ENCODE assay signal across 8 cellular contexts in genomic region chr15:88648357-88649214, GRCh38. TPM values are rescaled to one million over a fixed set of nuclear protein-coding genes. Genes with fewer than 3 reads are reported as not detected.
DNase-seq lines count a peak whose midpoint lies in the region; ATAC-seq, FAIRE-seq and TF ChIP-seq lines count a peak whose summit lies in the region.

No MANE protein-coding gene starts in this region.

- peak overlapping the region; percentile 99 for H3K27ac ChIP-seq in endothelial cell of umbilical vein (ENCODE audit: insufficient read depth, low read depth, low read length)
- no peak overlapping the region for H3K27ac ChIP-seq in neuronal stem cell (replicated peaks; ENCODE audit: low read length)

- H4K91ac ChIP-seq in neuronal stem cell (ENCODE audit: low read depth, low read length, poor library complexity) = no peak overlapping the region

- WGBS in neuronal stem cell (ENCODE audit: extremely low coverage in 2 of 2, insufficient read length in 2 of 2, insufficient replicate concordance in 1 of 2), 2 donors = no CpG with 5 or more reads among the region's 12 CpGs

- peak overlapping the region; percentile 87 for H3K4me3 Mint-ChIP-seq in T-helper 17 cell

- peak overlapping the region; percentile 91 for H3K9ac ChIP-seq in endothelial cell of umbilical vein (replicated peaks; ENCODE audit: extremely low read depth, insufficient read depth, low read length)
- H3K9ac ChIP-seq in neuronal stem cell (ENCODE audit: low read depth, low read length, poor library complexity) = peak overlapping the region; percentile 65

- H2BK5ac ChIP-seq in neuronal stem cell (ENCODE audit: low read length) = no peak overlapping the region

- no peak for TF ChIP-seq POLR2A in endothelial cell of umbilical vein (IDR thresholded peaks at IDR 0.05; ENCODE audit: low read depth, low read length)

- H3K9me1 ChIP-seq in endothelial cell of umbilical vein (replicated peaks; ENCODE audit: control insufficient read depth, extremely low read depth, insufficient read depth, low read length) = no peaks in the 10 kb centered on the region

- H4K8ac ChIP-seq in neuronal stem cell (ENCODE audit: low read depth, low read length) = no peak overlapping the region

- H3K79me1 ChIP-seq in neuronal stem cell (ENCODE audit: low read depth, low read length) = no peaks in the 10 kb centered on the region

- no peaks in the 10 kb centered on the region for H3K27me3 Mint-ChIP-seq in T-helper 17 cell

- H4K20me1 ChIP-seq in endothelial cell of umbilical vein (replicated peaks; ENCODE audit: control insufficient read depth, extremely low read depth, insufficient read depth, low read length) = no peaks in the 10 kb centered on the region

- intact Hi-C loops in endothelial cell of umbilical vein (cut with micrococcal nuclease) = loop anchor here (1.0 to 5.0 kb wide), 6 partner anchors 10 to 440 kb away; partner anchors contain the start of genes ABHD2, AEN, HAPLN3 and MRPL46

- H3K14ac ChIP-seq in neuronal stem cell (ENCODE audit: low read length) = no peak overlapping the region

- peaks cover 13% of the 10 kb centered on the region for H3K36me3 Mint-ChIP-seq in T-helper 17 cell (ENCODE audit: low read depth)

- dilution Hi-C loops in endothelial cell of umbilical vein (cut with MboI; ENCODE audit: extremely low pct_ligation_motif_present, low sequenced_read_pairs) = no loop called here

- H3K79me2 ChIP-seq in endothelial cell of umbilical vein (ENCODE audit: control insufficient read depth, insufficient read depth, low read length) = no peaks in the 10 kb centered on the region

- H3K4me2 ChIP-seq in endothelial cell of umbilical vein (ENCODE audit: insufficient read depth, low read length) (peak overlapping the region; percentile 65), neuronal stem cell (ENCODE audit: insufficient read depth, low read length, poor library complexity, severe bottlenecking) (no peak overlapping the region)

- H3K27me3 ChIP-seq in endothelial cell of umbilical vein (ENCODE audit: control insufficient read depth in 2 of 2, insufficient read depth in 2 of 2, low read length in 2 of 2) (no peaks in the 10 kb centered on the region), neuronal stem cell (ENCODE audit: control insufficient read depth in 3 of 3, insufficient read depth in 3 of 3, low read depth in 1 of 3, low read length in 3 of 3) (no peaks in the 10 kb centered on the region)

- DNase-seq in COLO668 (lab: John Stamatoyannopoulos, UW; ENCODE audit: unreplicated experiment) = peak; percentile 7
- DNase-seq in T-helper 17 cell = no peak
- DNase-seq in endothelial cell of umbilical vein (ENCODE audit: low read depth, low spot score) = no peak
- DNase-seq in neuronal stem cell (ENCODE audit: low spot score) = no peak
- DNase-seq in islet precursor cell = no peak
- DNase-seq in stimulated activated naive CD4-positive, alpha-beta T cell treated with Interleukin-2 at 50 U/mL for 16 hours (lab: John Stamatoyannopoulos, UW) = no peak
- no peak for DNase-seq in NCI-H2081 (lab: John Stamatoyannopoulos, UW)

- no peak overlapping the region for H2BK15ac ChIP-seq in neuronal stem cell (ENCODE audit: low read length)

- no peak overlapping the region for H2BK12ac ChIP-seq in neuronal stem cell (ENCODE audit: low read length)

- H3K9me3 ChIP-seq in T-helper 17 cell (ENCODE audit: control insufficient read depth, low read length, poor library complexity, severe bottlenecking) = no peaks in the 10 kb centered on the region
- H3K9me3 ChIP-seq in endothelial cell of umbilical vein (replicated peaks; ENCODE audit: control insufficient read depth, insufficient read depth, low read length) = no peaks in the 10 kb centered on the region
- no peaks in the 10 kb centered on the region for H3K9me3 ChIP-seq in neuronal stem cell (replicated peaks in 1 of 2; ENCODE audit: control insufficient read depth in 2 of 2, insufficient read depth in 1 of 2, low read depth in 1 of 2, low read length in 2 of 2)

- peaks cover 35% of the 10 kb centered on the region for H3K4me1 ChIP-seq in endothelial cell of umbilical vein (ENCODE audit: control insufficient read depth, extremely low read depth, insufficient read depth, low read length)
- peaks cover 9 to 14% of the 10 kb centered on the region in 2 donors for H3K4me1 ChIP-seq in neuronal stem cell (ENCODE audit: control insufficient read depth in 2 of 2, insufficient read depth in 1 of 2, low read depth in 1 of 2, low read length in 2 of 2)

- CTCF ChIA-PET in endothelial cell of umbilical vein (lab: Charles Lee) = interaction anchor here (1.7 to 1.8 kb wide), 2 partner anchors 10 to 24 kb away, joined by 11 to 12 read pairs; partner anchors contain the start of gene ISG20

- peak overlapping the region; percentile 100 for H3K27ac Mint-ChIP-seq in T-helper 17 cell

- peak; percentile 15 for ATAC-seq in T-helper 17 cell
- ATAC-seq in HG03095 (IDR thresholded peaks at IDR 0.05; ENCODE audit: unreplicated experiment) = no peak

- H3K18ac ChIP-seq in neuronal stem cell (ENCODE audit: low read length) = no peak overlapping the region

- no peak overlapping the region for H2AFZ ChIP-seq in endothelial cell of umbilical vein (ENCODE audit: low read depth, low read length)
- no peak overlapping the region for H2AFZ ChIP-seq in neuronal stem cell (ENCODE audit: low read length)

- H3K36me3 ChIP-seq in endothelial cell of umbilical vein (ENCODE audit: control insufficient read depth in 2 of 2, extremely low read depth in 1 of 2, insufficient read depth in 2 of 2, low read length in 2 of 2) (no peaks in the 10 kb centered on the region), neuronal stem cell (replicated peaks in 1 of 2; ENCODE audit: control insufficient read depth in 2 of 2, insufficient read depth in 2 of 2, low read length in 2 of 2) (no peaks in the 10 kb centered on the region)

- no peak for TF ChIP-seq CTCF in endothelial cell of umbilical vein (IDR thresholded peaks at IDR 0.05; ENCODE audit: extremely low read depth in 1 of 2, insufficient read depth in 1 of 2, low read depth in 1 of 2, low read length in 2 of 2)

- BruUV-seq in endothelial cell of umbilical vein (replicated peaks; lab: Mats Ljungman, UMichigan) = TSS peak; percentile 93

- no peak overlapping the region for H3K4ac ChIP-seq in neuronal stem cell (ENCODE audit: low read length)

- POLR2A ChIA-PET in endothelial cell of umbilical vein (lab: Charles Lee) = interaction anchor here (1.8 kb wide), 1 partner anchor 10 kb away, joined by 7 read pairs; the partner anchor contains the start of gene ISG20

- no peak overlapping the region for H3K23ac ChIP-seq in neuronal stem cell (ENCODE audit: low read depth, low read length, poor library complexity)

- peaks cover 62% of the 10 kb centered on the region for H3K4me1 Mint-ChIP-seq in T-helper 17 cell

- H2BK120ac ChIP-seq in neuronal stem cell (ENCODE audit: low read depth, low read length) = no peak overlapping the region

- H3K4me3 ChIP-seq in endothelial cell of umbilical vein (replicated peaks in 1 of 3; ENCODE audit: insufficient read depth in 1 of 3, low read depth in 1 of 3, low read length in 3 of 3) (peak overlapping the region in 1 of 3 experiments; percentile 27), neuronal stem cell (ENCODE audit: low read length in 2 of 2) (no peak overlapping the region)

- peak overlapping the region; percentile 9 for H2AK5ac ChIP-seq in neuronal stem cell (ENCODE audit: low read depth, low read length)

- no peak for FAIRE-seq in endothelial cell of umbilical vein (lab: Jason Lieb, UNC)

TF ChIP-seq in endothelial cell of umbilical vein, 7 proteins besides CTCF, POLR2A, EP300 and RAD21:
- TF ChIP-seq GATA2 (IDR thresholded peaks at IDR 0.05; ENCODE audit: insufficient read depth, insufficient read length, low read depth, low read length) (peak; percentile 54), MYC (IDR thresholded peaks at IDR 0.05; ENCODE audit: low read depth, low read length) (no peak), MAX (IDR thresholded peaks at IDR 0.05; ENCODE audit: insufficient read depth, insufficient read length) (no peak)
TF ChIP-seq in endothelial cell of umbilical vein: peak in this region for 1.

RNA-seq across cellular contexts. Expression of gene ISG20, which starts 9.8 kb away (rescaled TPM):
- 100 to 1,000 TPM; 124 to 141 TPM for total RNA-seq in T-helper 17 cell
- total RNA-seq in endothelial cell of umbilical vein = 5.4 and 6.4 TPM in 2 replicates
- 7.5 and 9.0 TPM in 2 replicates for polyA plus RNA-seq in endothelial cell of umbilical vein
- 5.5 and 6.0 TPM in 2 replicates for polyA plus RNA-seq in endothelial cell of umbilical vein (2011; cell fraction: cytosol; rRNA removed)
- 5.0 and 5.1 TPM in 2 replicates for polyA plus RNA-seq in endothelial cell of umbilical vein (2011; cell fraction: nucleus; rRNA removed)
- 8.6 and 9.9 TPM in 2 replicates for polyA plus RNA-seq in endothelial cell of umbilical vein (2012)
- 4.7 and 6.4 TPM in 2 replicates for polyA minus RNA-seq in endothelial cell of umbilical vein
- 2.7 TPM for polyA minus RNA-seq in endothelial cell of umbilical vein (2011; cell fraction: cytosol; rRNA and poly(A)+ RNA removed)
- 11.3 and 15.8 TPM in 2 replicates for polyA minus RNA-seq in endothelial cell of umbilical vein (2011; cell fraction: nucleus; rRNA and poly(A)+ RNA removed)
- polyA plus RNA-seq in neuronal stem cell (2013, experiment 1 of 2) = 2.1 TPM
- 1.6 TPM for polyA plus RNA-seq in neuronal stem cell (2013, experiment 2 of 2)

RNA-seq across cellular contexts. Expression of gene AEN, which starts 27.4 kb away (rescaled TPM):
- 10 to 100 TPM; 32.2 to 41.0 TPM for total RNA-seq in T-helper 17 cell
- total RNA-seq in endothelial cell of umbilical vein = 35.6 and 38.3 TPM in 2 replicates
- polyA plus RNA-seq in endothelial cell of umbilical vein = 31.6 and 34.2 TPM in 2 replicates
- polyA plus RNA-seq in endothelial cell of umbilical vein (2011; cell fraction: cytosol; rRNA removed) = 30.4 and 33.1 TPM in 2 replicates
- 71.6 and 79.4 TPM in 2 replicates for polyA plus RNA-seq in endothelial cell of umbilical vein (2011; cell fraction: nucleus; rRNA removed)
- polyA plus RNA-seq in endothelial cell of umbilical vein (2012) = 24.7 and 28.5 TPM in 2 replicates
- 40.9 and 53.8 TPM in 2 replicates for polyA minus RNA-seq in endothelial cell of umbilical vein
- 33.0 TPM for polyA minus RNA-seq in endothelial cell of umbilical vein (2011; cell fraction: cytosol; rRNA and poly(A)+ RNA removed)
- 51.5 and 84.7 TPM in 2 replicates for polyA minus RNA-seq in endothelial cell of umbilical vein (2011; cell fraction: nucleus; rRNA and poly(A)+ RNA removed)
- polyA plus RNA-seq in neuronal stem cell (2013, experiment 1 of 2) = 42.3 TPM
- polyA plus RNA-seq in neuronal stem cell (2013, experiment 2 of 2) = 41.6 TPM

Comparison
In these comparisons a context has a peak if more than half of its experiments do, and no peak if none do; other contexts are left out.
1. RNA of gene ISG20, which starts 9.8 kb away (total RNA-seq): 124 to 141 TPM in T-helper 17 cell; 5.4 to 6.4 TPM in endothelial cell of umbilical vein; every median in the first group is over 10 times any median in the second.